In the genomic region with DNA sequence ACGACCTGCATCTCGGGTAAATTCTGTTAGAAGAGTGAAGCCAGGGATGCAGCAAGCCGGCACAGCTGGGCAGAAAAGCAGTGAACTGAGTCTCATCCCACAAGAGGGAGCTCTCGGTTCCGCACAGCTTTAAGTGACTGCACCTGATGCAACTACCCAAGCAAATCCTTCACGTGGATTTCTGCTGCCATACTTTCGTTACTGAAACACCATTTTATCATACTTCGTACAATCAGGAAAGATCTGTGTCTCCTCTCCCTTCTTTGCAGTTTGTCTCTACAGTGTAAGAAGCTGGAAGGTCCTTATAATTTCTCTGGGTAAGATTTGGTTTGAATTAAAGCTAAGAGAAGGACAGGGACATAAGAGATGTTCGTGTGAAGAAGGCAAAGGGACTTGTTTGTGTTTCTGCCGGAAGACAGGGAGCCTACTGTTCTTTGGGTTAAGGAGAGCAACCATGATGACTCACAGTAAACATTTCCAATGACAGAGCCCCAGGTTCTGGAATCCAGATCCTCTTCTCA, we compare ENCODE assay signal across 8 cellular contexts.
A peak's percentile ranks its signal among the peaks of the same experiment; 100 is the strongest.
DNase-seq lines count a peak whose midpoint lies in the region; ATAC-seq and TF ChIP-seq lines count a peak whose summit lies in the region.

No MANE protein-coding gene starts in this region.

- H3K27ac Mint-ChIP-seq in activated naive CD4-positive, alpha-beta T cell treated with anti-CD3 and anti-CD28 coated beads, Interleukin-2, amount 10 ng/mL, durations not matched to agents 7 days and 5 days = no peak overlapping the region

- TF ChIP-seq POLR2A in esophagus squamous epithelium (IDR thresholded peaks at IDR 0.05) = no peak

- H3K4me1 ChIP-seq in Panc1 (ENCODE audit: control insufficient read depth, insufficient read depth, low read length) (no peaks in the 10 kb centered on the region), esophagus squamous epithelium (no peaks in the 10 kb centered on the region)

- 13 to 21% methylated on average over 10 of the region's 10 CpGs for WGBS in esophagus squamous epithelium, 2 donors

- no peak overlapping the region for H3K4me3 Mint-ChIP-seq in activated naive CD4-positive, alpha-beta T cell treated with anti-CD3 and anti-CD28 coated beads, Interleukin-2, amount 10 ng/mL, durations not matched to agents 7 days and 5 days

- no peaks in the 10 kb centered on the region for H3K4me1 Mint-ChIP-seq in activated naive CD4-positive, alpha-beta T cell treated with anti-CD3 and anti-CD28 coated beads, Interleukin-2, amount 10 ng/mL, durations not matched to agents 7 days and 5 days

- no TSS peak for BruUV-seq in Panc1 (replicated peaks; lab: Mats Ljungman, UMichigan)

- H3K36me3 ChIP-seq in Panc1 (ENCODE audit: control insufficient read depth, insufficient read depth, low read length) = no peaks in the 10 kb centered on the region; the same call in 1 of the 2 replicates
- no peaks in the 10 kb centered on the region for H3K36me3 ChIP-seq in esophagus squamous epithelium

- no peak overlapping the region for H3K4me3 ChIP-seq in HFF-Myc (replicated peaks; ENCODE audit: low read depth, low read length)
- H3K4me3 ChIP-seq in Panc1 (ENCODE audit: low read depth in 2 of 2, low read length in 2 of 2) = peak overlapping the region in 1 of 2 experiments; percentile 2; a peak in 1 of 4 replicates
- no peak overlapping the region for H3K4me3 ChIP-seq in retinal pigment epithelial cell (ENCODE audit: low read length)
- no peak overlapping the region for H3K4me3 ChIP-seq in esophagus squamous epithelium

- H3K27ac ChIP-seq in Panc1 (ENCODE audit: low read length) (no peak overlapping the region), esophagus squamous epithelium (no peak overlapping the region)

- in situ Hi-C loops in Panc1 (cut with HindIII; ENCODE audit: low pct_unique_long_range_greater_than_20kb, low sequenced_read_pairs) = no loop called here

- POLR2A ChIA-PET in Panc1 (lab: Charles Lee) = no interaction called here

- CTCF ChIA-PET in activated naive CD4-positive, alpha-beta T cell treated with anti-CD3 and anti-CD28 coated beads, Interleukin-2, amount 10 ng/mL, durations not matched to agents 7 days and 5 days (lab: Charles Lee) = interaction anchor here (1.0 to 2.6 kb wide), 2 partner anchors 13 to 381 kb away, joined by 3 to 11 read pairs; no protein-coding TSS in a partner anchor
- CTCF ChIA-PET in Panc1 (lab: Charles Lee) = interaction anchor here (2.0 kb wide), 1 partner anchor 380 kb away, joined by 11 read pairs; no protein-coding TSS in a partner anchor

- H3K9me3 Mint-ChIP-seq in activated naive CD4-positive, alpha-beta T cell treated with anti-CD3 and anti-CD28 coated beads, Interleukin-2, amount 10 ng/mL, durations not matched to agents 7 days and 5 days = no peaks in the 10 kb centered on the region

- peak; percentile 10 for TF ChIP-seq CTCF in HFF-Myc (IDR thresholded peaks at IDR 0.05; ENCODE audit: low read depth, low read length, missing control alignments)
- peak; percentile 70 for TF ChIP-seq CTCF in Panc1 (IDR thresholded peaks at IDR 0.05)
- peak; percentile 73 for TF ChIP-seq CTCF in retinal pigment epithelial cell (conservative IDR thresholded peaks at IDR 0.05; ENCODE audit: low read depth, low read length)
- TF ChIP-seq CTCF in esophagus squamous epithelium (IDR thresholded peaks at IDR 0.05) = peak in 1 of 6 experiments; percentile 48

- H3K36me3 Mint-ChIP-seq in activated naive CD4-positive, alpha-beta T cell treated with anti-CD3 and anti-CD28 coated beads, Interleukin-2, amount 10 ng/mL, durations not matched to agents 7 days and 5 days = no peaks in the 10 kb centered on the region

- ATAC-seq in Panc1 (peak; percentile 74), GM19467 (IDR thresholded peaks at IDR 0.05; ENCODE audit: unreplicated experiment) (no peak)

- no peaks in the 10 kb centered on the region for H3K27me3 Mint-ChIP-seq in activated naive CD4-positive, alpha-beta T cell treated with anti-CD3 and anti-CD28 coated beads, Interleukin-2, amount 10 ng/mL, durations not matched to agents 7 days and 5 days

- H3K27me3 ChIP-seq in Panc1 (ENCODE audit: control insufficient read depth, insufficient read depth, low read length) = no peaks in the 10 kb centered on the region
- no peaks in the 10 kb centered on the region for H3K27me3 ChIP-seq in esophagus squamous epithelium

- DNase-seq in activated naive CD4-positive, alpha-beta T cell treated with anti-CD3 and anti-CD28 coated beads, Interleukin-2, amount 10 ng/mL, durations not matched to agents 7 days and 5 days = peak; percentile 20
- no peak for DNase-seq in activated naive CD4-positive, alpha-beta T cell treated with Interleukin-2 at 50 U/mL for 16 hours
- DNase-seq in HFF-Myc (ENCODE audit: extremely low read depth, low read depth) (no peak), Panc1 (ENCODE audit: low read depth, low spot score) (peak; percentile 48), foreskin melanocyte (peak; percentile 71), retinal pigment epithelial cell (ENCODE audit: low read depth) (peak; percentile 24), esophagus squamous epithelium (lab: John Stamatoyannopoulos, UW) (no peak)

- H3K9me3 ChIP-seq in Panc1 (ENCODE audit: control insufficient read depth, insufficient read depth, low read depth, low read length) (no peaks in the 10 kb centered on the region), esophagus squamous epithelium (no peaks in the 10 kb centered on the region)

- intact Hi-C loops in Panc1 (cut with micrococcal nuclease; ENCODE audit: unreplicated experiment) (loop anchor here (1.0 to 10.0 kb wide), 2 partner anchors 381 to 558 kb away; no protein-coding TSS in a partner anchor), esophagus squamous epithelium (cut with DNase I) (no loop called here)

Comparison
In these comparisons a context has a peak if more than half of its experiments do, and no peak if none do; other contexts are left out.
1. DNase-seq: peak in activated naive CD4-positive, alpha-beta T cell treated with anti-CD3 and anti-CD28 coated beads, Interleukin-2, amount 10 ng/mL, durations not matched to agents 7 days and 5 days (single experiment), Panc1 (single experiment), foreskin melanocyte (single experiment) and retinal pigment epithelial cell (single experiment); none in activated naive CD4-positive, alpha-beta T cell treated with Interleukin-2 at 50 U/mL for 16 hours (single experiment), HFF-Myc (single experiment) and esophagus squamous epithelium (single experiment).